ENCODE assay signal across 8 cellular contexts in genomic region chr2:238263204-238264071, GRCh38. TPM values are rescaled to one million over a fixed set of nuclear protein-coding genes. Genes with fewer than 3 reads are reported as not detected.
DNase-seq lines count a peak whose midpoint lies in the region; ATAC-seq and TF ChIP-seq lines count a peak whose summit lies in the region.

No MANE protein-coding gene starts in this region.

- intact Hi-C loops in cardiac septum (cut with DNase I): loop anchor here (5.0 kb wide), 3 partner anchors 101 to 406 kb away; partner anchors contain the start of gene RAMP1

- ATAC-seq in HG03457 (IDR thresholded peaks at IDR 0.05; ENCODE audit: unreplicated experiment) (no peak), GM18868 (IDR thresholded peaks at IDR 0.05; ENCODE audit: unreplicated experiment) (no peak)

- peak; percentile 82 for DNase-seq in GM10248 (ENCODE audit: extremely low spot score)
- DNase-seq in MV-4-11 (lab: John Stamatoyannopoulos, UW): peak; percentile 76
- peak; percentile 81 for DNase-seq in SW480 (ENCODE audit: low spot score)
- peak; percentile 56 for DNase-seq in amniotic stem cell (lab: John Stamatoyannopoulos, UW)
- peak; percentile 95 for DNase-seq in cardiac septum (ENCODE audit: low spot score)
- peak; percentile 81 for DNase-seq in pulmonary artery endothelial cell (ENCODE audit: low read depth, low spot score)

- peak; percentile 89 for TF ChIP-seq CTCF in GM10248 (IDR thresholded peaks at IDR 0.05; ENCODE audit: control extremely low read depth, extremely low read depth, low read depth, missing control alignments)

- POLR2A ChIA-PET in GM10248 (lab: Yijun Ruan, JAX): interaction anchor here (0.6 kb wide), 1 partner anchor 236 kb away, joined by 6 read pairs; no protein-coding TSS in a partner anchor

- CTCF ChIA-PET in GM10248 (lab: Yijun Ruan, JAX): interaction anchor here (0.7 to 6.3 kb wide), 37 partner anchors 9 to 751 kb away, joined by 3 to 56 read pairs (median 4); partner anchors contain the start of gene PER2

RNA-seq across cellular contexts. Expression of gene HES6, which starts 23.6 kb away (rescaled TPM):
- 2.7 TPM for total RNA-seq in cardiac septum
- total RNA-seq in pulmonary artery endothelial cell: 3.2 and 6.6 TPM in 2 replicates

RNA-seq across cellular contexts. Expression of gene PER2, which starts 25.0 kb away (rescaled TPM):
- total RNA-seq in cardiac septum: 13.0 TPM
- total RNA-seq in pulmonary artery endothelial cell: 2.2 and 2.4 TPM in 2 replicates

RNA-seq across cellular contexts. Expression of gene TRAF3IP1, which starts 56.9 kb away (rescaled TPM):
- total RNA-seq in cardiac septum (16.3 TPM), pulmonary artery endothelial cell (10.3 and 10.8 TPM in 2 replicates)

RNA-seq across cellular contexts. Expression of gene ILKAP, which starts 59.9 kb away (rescaled TPM):
- 29.5 TPM for total RNA-seq in cardiac septum
- 19.1 and 26.7 TPM in 2 replicates for total RNA-seq in pulmonary artery endothelial cell
